In the genomic region with DNA sequence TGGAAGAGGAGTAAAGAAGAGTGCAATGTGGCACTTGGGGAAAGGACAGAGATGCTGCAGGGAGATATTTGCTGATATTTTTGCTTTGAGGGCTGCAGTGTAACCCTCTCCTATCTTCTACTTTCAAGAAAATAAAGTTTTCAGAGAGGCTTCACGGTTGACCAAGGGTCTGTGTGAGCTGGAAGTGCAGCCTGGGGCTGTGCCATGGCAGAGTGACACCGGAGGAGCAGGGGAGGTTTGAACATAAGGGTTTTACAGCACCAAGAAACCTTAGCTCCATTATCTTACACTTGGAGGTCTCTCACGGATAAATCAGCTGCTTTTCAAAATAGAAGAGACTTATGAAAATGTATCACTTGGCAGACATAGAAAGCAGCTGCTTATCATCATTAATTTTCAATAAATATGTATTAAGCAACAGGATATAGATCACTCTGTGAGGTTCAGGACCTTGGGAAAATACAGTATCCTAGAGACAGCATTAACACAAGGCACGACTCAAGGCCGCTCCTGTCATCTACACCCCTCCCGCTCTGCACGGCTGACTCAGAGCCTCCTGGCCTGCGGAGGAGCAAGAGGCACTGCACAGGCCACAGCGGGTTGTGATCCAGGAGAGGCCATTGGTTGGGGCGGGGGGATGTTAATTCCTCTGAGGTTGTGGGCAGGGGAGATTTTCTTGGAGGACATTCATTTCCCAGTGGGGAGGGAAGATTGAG, we compare ENCODE assay signal across 13 cellular contexts.
DNase-seq lines count a peak whose midpoint lies in the region; ATAC-seq and TF ChIP-seq lines count a peak whose summit lies in the region.
"Had no signal": no experiment of that assay in that cellular context is flagged by ENCODE, and none has a peak within 500 bp of the region (broad histone marks: within the 10 kb centered on the region; RNA-seq: fewer than 3 reads in every experiment).

No MANE protein-coding gene starts in this region.

- intact Hi-C loops in Right ventricle myocardium inferior (cut with DNase I) = no loop called here
- intact Hi-C loops in cardiac septum (cut with DNase I) = no loop called here
- intact Hi-C loops in esophagus squamous epithelium (cut with DNase I) = no loop called here
- intact Hi-C loops in mucosa of descending colon (cut with DNase I, micrococcal nuclease) = no loop called here
- intact Hi-C loops in vagina (cut with DNase I) = no loop called here
- intact Hi-C loops in activated T-helper 2 cell treated with anti-CD3 and anti-CD28 coated beads, Interferon-gamma antibody, Interleukin-2, Interleukin-4, amounts not matched to agents 10 μg/mL and 5 μg/mL and 100 μg/mL, durations not matched to agents 14 hours and 24 hours and 36 hours (cut with micrococcal nuclease) = no loop called here

- no peaks in the 10 kb centered on the region for H3K27me3 Mint-ChIP-seq in activated T-helper 2 cell treated with anti-CD3 and anti-CD28 coated beads, Interferon-gamma antibody, Interleukin-2, Interleukin-4, amounts not matched to agents 10 μg/mL and 5 μg/mL and 100 μg/mL, durations not matched to agents 14 hours and 24 hours and 36 hours (ENCODE audit: low read depth)

- DNase-seq in Right ventricle myocardium inferior (ENCODE audit: missing footprints) (no peak), cardiac septum (ENCODE audit: low spot score) (no peak), esophagus squamous epithelium (lab: John Stamatoyannopoulos, UW) (no peak), mucosa of descending colon (peak in 1 of 3 donors; percentile 66), vagina (ENCODE audit: extremely low spot score in 2 of 2) (peak in 1 of 2 donors; percentile 87), SIG-M5 treated with dmso at 0.1 percent for 504 hours (lab: John Stamatoyannopoulos, UW; ENCODE audit: unreplicated experiment) (no peak)
- no peak for DNase-seq in activated T-helper 2 cell treated with anti-CD3 and anti-CD28 coated beads, Interferon-gamma antibody, Interleukin-2, Interleukin-4, amounts not matched to agents 10 μg/mL and 5 μg/mL and 100 μg/mL, durations not matched to agents 14 hours and 24 hours and 36 hours (ENCODE audit: low spot score)
- no peak for DNase-seq in activated CD4-positive, alpha-beta T cell treated with anti-CD3 and anti-CD28 coated beads for 48 hours
- DNase-seq: cerebellar nuclear complex; GF-D8; nucleus accumbens; stimulated activated CD8-positive, alpha-beta memory T cell treated with anti-CD3 and anti-CD28 coated beads, Interleukin-4, amount 100 ng/mL, for 48 hours; T-cell had no signal

- no peaks in the 10 kb centered on the region for H3K36me3 Mint-ChIP-seq in activated T-helper 2 cell treated with anti-CD3 and anti-CD28 coated beads, Interferon-gamma antibody, Interleukin-2, Interleukin-4, amounts not matched to agents 10 μg/mL and 5 μg/mL and 100 μg/mL, durations not matched to agents 14 hours and 24 hours and 36 hours (ENCODE audit: low read depth)
- H3K36me3 Mint-ChIP-seq: T-cell had no signal

- WGBS in esophagus squamous epithelium, 2 donors = 45 to 58% methylated on average over 10 of the region's 10 CpGs

- no peak overlapping the region for H3K4me3 ChIP-seq in esophagus squamous epithelium
- no peak overlapping the region for H3K4me3 ChIP-seq in mucosa of descending colon
- H3K4me3 ChIP-seq in vagina = no peak overlapping the region

- H3K27ac ChIP-seq in esophagus squamous epithelium = peak overlapping the region in 3 of 4 donors; percentile 7 to 50 (median 45)
- peak overlapping the region; percentile 80 for H3K27ac ChIP-seq in vagina

- TF ChIP-seq POLR2A in esophagus squamous epithelium (IDR thresholded peaks at IDR 0.05) = no peak
- no peak for TF ChIP-seq POLR2A in vagina (IDR thresholded peaks at IDR 0.05)

- H3K36me3 ChIP-seq in esophagus squamous epithelium = no peaks in the 10 kb centered on the region
- H3K36me3 ChIP-seq in mucosa of descending colon (ENCODE audit: low read depth) = no peaks in the 10 kb centered on the region
- H3K36me3 ChIP-seq in vagina = no peaks in the 10 kb centered on the region

- peaks cover 0 to 16% (median 2%) of the 10 kb centered on the region in 3 donors for H3K4me1 ChIP-seq in esophagus squamous epithelium
- no peaks in the 10 kb centered on the region for H3K4me1 ChIP-seq in mucosa of descending colon (ENCODE audit: low read depth)
- peaks cover 27% of the 10 kb centered on the region for H3K4me1 ChIP-seq in vagina

- H3K27me3 ChIP-seq in esophagus squamous epithelium (peaks cover 0 to 13% (median 0%) of the 10 kb centered on the region in 4 donors), vagina (no peaks in the 10 kb centered on the region)

- H3K4me3 Mint-ChIP-seq in activated T-helper 2 cell treated with anti-CD3 and anti-CD28 coated beads, Interferon-gamma antibody, Interleukin-2, Interleukin-4, amounts not matched to agents 10 μg/mL and 5 μg/mL and 100 μg/mL, durations not matched to agents 14 hours and 24 hours and 36 hours (ENCODE audit: low read depth) = no peak overlapping the region
- H3K4me3 Mint-ChIP-seq: T-cell had no signal

- no peaks in the 10 kb centered on the region for H3K9me3 ChIP-seq in esophagus squamous epithelium
- H3K9me3 ChIP-seq in mucosa of descending colon = no peaks in the 10 kb centered on the region
- H3K9me3 ChIP-seq in vagina = no peaks in the 10 kb centered on the region

- no peaks in the 10 kb centered on the region for H3K9me3 Mint-ChIP-seq in activated T-helper 2 cell treated with anti-CD3 and anti-CD28 coated beads, Interferon-gamma antibody, Interleukin-2, Interleukin-4, amounts not matched to agents 10 μg/mL and 5 μg/mL and 100 μg/mL, durations not matched to agents 14 hours and 24 hours and 36 hours
- H3K9me3 Mint-ChIP-seq: T-cell had no signal

- no peaks in the 10 kb centered on the region for H3K4me1 Mint-ChIP-seq in activated T-helper 2 cell treated with anti-CD3 and anti-CD28 coated beads, Interferon-gamma antibody, Interleukin-2, Interleukin-4, amounts not matched to agents 10 μg/mL and 5 μg/mL and 100 μg/mL, durations not matched to agents 14 hours and 24 hours and 36 hours (ENCODE audit: low read depth)
- H3K4me1 Mint-ChIP-seq: T-cell had no signal

- ATAC-seq in Right ventricle myocardium inferior (peak; percentile 84), mucosa of descending colon (peak; percentile 55)
- ATAC-seq: T-cell had no signal

- H3K27ac Mint-ChIP-seq in activated T-helper 2 cell treated with anti-CD3 and anti-CD28 coated beads, Interferon-gamma antibody, Interleukin-2, Interleukin-4, amounts not matched to agents 10 μg/mL and 5 μg/mL and 100 μg/mL, durations not matched to agents 14 hours and 24 hours and 36 hours = no peak overlapping the region
- H3K27ac Mint-ChIP-seq: T-cell had no signal

- TF ChIP-seq CTCF in esophagus squamous epithelium (IDR thresholded peaks at IDR 0.05) (no peak), mucosa of descending colon (IDR thresholded peaks at IDR 0.05) (no peak), vagina (IDR thresholded peaks at IDR 0.05) (no peak)
